In genomic region chr21:43797415-43797814, GRCh38 we compare ENCODE assay signal across 20 cellular contexts. TPM values are rescaled to one million over a fixed set of nuclear protein-coding genes. Genes with fewer than 3 reads are reported as not detected.
DNase-seq lines count a peak whose midpoint lies in the region; ATAC-seq, FAIRE-seq and TF ChIP-seq lines count a peak whose summit lies in the region.
"Had no signal": no experiment of that assay in that cellular context is flagged by ENCODE, and none has a peak within 500 bp of the region (broad histone marks: within the 10 kb centered on the region; RNA-seq: fewer than 3 reads in every experiment).

No MANE protein-coding gene starts in this region.

- no peak overlapping the region for H3K18ac ChIP-seq in neuronal stem cell (ENCODE audit: low read length)

- no peak for TF ChIP-seq POLR2A in K562 (conservative IDR thresholded peaks at IDR 0.05)

- POLR2A ChIA-PET in HEK293 (lab: Yijun Ruan, JAX), result no interaction called here
- POLR2A ChIA-PET in K562 (lab: Yijun Ruan, JAX), result interaction anchor here (0.7 kb wide), 1 partner anchor 11 kb away, joined by 3 read pairs; no protein-coding TSS in a partner anchor
- POLR2A ChIA-PET in CD4-positive, alpha-beta T cell (lab: Charles Lee), result no interaction called here

- in situ Hi-C loops in K562 (cut with MboI), result loop anchor here (25.0 kb wide), 1 partner anchor 340 kb away; the partner anchor contains the start of gene GATD3

- H3K4me2 ChIP-seq in K562 (ENCODE audit: insufficient read depth, low read length) (no peak overlapping the region), neuronal stem cell (ENCODE audit: insufficient read depth, low read length, poor library complexity, severe bottlenecking) (peak overlapping the region; percentile 18)

- no peak overlapping the region for H4K91ac ChIP-seq in neuronal stem cell (ENCODE audit: low read depth, low read length, poor library complexity)

- H2BK120ac ChIP-seq in neuronal stem cell (ENCODE audit: low read depth, low read length), result no peak overlapping the region

- no peak overlapping the region for H3K23ac ChIP-seq in neuronal stem cell (ENCODE audit: low read depth, low read length, poor library complexity)

- peaks cover 83% of the 10 kb centered on the region for H3K36me3 Mint-ChIP-seq in CD4-positive, alpha-beta T cell (ENCODE audit: low read depth)
- H3K36me3 Mint-ChIP-seq in activated T-helper 2 cell treated with anti-CD3 and anti-CD28 coated beads, Interferon-gamma antibody, Interleukin-2, Interleukin-4, amounts not matched to agents 10 μg/mL and 5 μg/mL and 100 μg/mL, durations not matched to agents 14 hours and 24 hours and 36 hours (ENCODE audit: low read depth), result peaks cover 81% of the 10 kb centered on the region

- no peak overlapping the region for H3K4me3 ChIP-seq in H7 (ENCODE audit: insufficient read depth, low read depth, low read length)
- H3K4me3 ChIP-seq in HEK293 (ENCODE audit: low read depth, low read length), result no peak overlapping the region
- no peak overlapping the region for H3K4me3 ChIP-seq in K562
- H3K4me3 ChIP-seq in neuronal stem cell (ENCODE audit: low read length in 2 of 2), result no peak overlapping the region
- H3K4me3 ChIP-seq: GM12878, GM23248 had no signal

- H3K9me3 ChIP-seq in HEK293 (ENCODE audit: control insufficient read depth, insufficient read depth, low read depth, low read length) (no peaks in the 10 kb centered on the region), K562 (replicated peaks; ENCODE audit: control insufficient read depth, insufficient read depth, low read depth, low read length) (no peaks in the 10 kb centered on the region), neuronal stem cell (replicated peaks in 1 of 2; ENCODE audit: control insufficient read depth in 2 of 2, insufficient read depth in 1 of 2, low read depth in 1 of 2, low read length in 2 of 2) (peaks cover 0 to 2% of the 10 kb centered on the region in 2 donors)
- H3K9me3 ChIP-seq in CD4-positive, alpha-beta T cell (ENCODE audit: control insufficient read depth, low read length), result no peaks in the 10 kb centered on the region
- H3K9me3 ChIP-seq: Caco-2 had no signal

- TF ChIP-seq RAD21 in K562 (CRISPR knock-in tag; conservative IDR thresholded peaks at IDR 0.05 in 1 of 2, IDR thresholded peaks at IDR 0.05 in 1 of 2), result no peak

- no peak overlapping the region for H2BK5ac ChIP-seq in neuronal stem cell (ENCODE audit: low read length)

- H3K9me1 ChIP-seq in K562 (ENCODE audit: control insufficient read depth, insufficient read depth, low read length), result peaks cover 4% of the 10 kb centered on the region

- no peak for FAIRE-seq in K562 (lab: Jason Lieb, UNC)
- FAIRE-seq: GM12878, GM19239, H1 had no signal

- H3K27ac Mint-ChIP-seq in CD4-positive, alpha-beta T cell, result no peak overlapping the region
- H3K27ac Mint-ChIP-seq in activated T-helper 2 cell treated with anti-CD3 and anti-CD28 coated beads, Interferon-gamma antibody, Interleukin-2, Interleukin-4, amounts not matched to agents 10 μg/mL and 5 μg/mL and 100 μg/mL, durations not matched to agents 14 hours and 24 hours and 36 hours, result no peak overlapping the region
- H3K27ac Mint-ChIP-seq: CD8-positive, alpha-beta T cell; H9; HFFc6 had no signal

- no peak overlapping the region for H2AK5ac ChIP-seq in neuronal stem cell (ENCODE audit: low read depth, low read length)

- H3K4me1 ChIP-seq in HEK293 (ENCODE audit: control insufficient read depth, insufficient read depth, low read length), result no peaks in the 10 kb centered on the region
- peaks cover 0 to 19% of the 10 kb centered on the region in 2 experiments; a peak in 1 of 5 replicates for H3K4me1 ChIP-seq in K562 (replicated peaks in 1 of 2; ENCODE audit: control insufficient read depth in 2 of 2, insufficient read depth in 2 of 2, low read length in 2 of 2)
- no peaks in the 10 kb centered on the region for H3K4me1 ChIP-seq in neuronal stem cell (ENCODE audit: control insufficient read depth in 2 of 2, insufficient read depth in 1 of 2, low read depth in 1 of 2, low read length in 2 of 2)
- H3K4me1 ChIP-seq: Caco-2 had no signal

- H3K27me3 Mint-ChIP-seq in CD4-positive, alpha-beta T cell, result no peaks in the 10 kb centered on the region
- no peaks in the 10 kb centered on the region for H3K27me3 Mint-ChIP-seq in activated T-helper 2 cell treated with anti-CD3 and anti-CD28 coated beads, Interferon-gamma antibody, Interleukin-2, Interleukin-4, amounts not matched to agents 10 μg/mL and 5 μg/mL and 100 μg/mL, durations not matched to agents 14 hours and 24 hours and 36 hours (ENCODE audit: low read depth)

- H2BK15ac ChIP-seq in neuronal stem cell (ENCODE audit: low read length), result no peak overlapping the region

- H3K9me3 Mint-ChIP-seq in CD4-positive, alpha-beta T cell, result no peaks in the 10 kb centered on the region
- H3K9me3 Mint-ChIP-seq in activated T-helper 2 cell treated with anti-CD3 and anti-CD28 coated beads, Interferon-gamma antibody, Interleukin-2, Interleukin-4, amounts not matched to agents 10 μg/mL and 5 μg/mL and 100 μg/mL, durations not matched to agents 14 hours and 24 hours and 36 hours, result no peaks in the 10 kb centered on the region
- H3K9me3 Mint-ChIP-seq: CD8-positive, alpha-beta T cell; H9; HFFc6 had no signal

- no peak for ATAC-seq in K562
- ATAC-seq in CD4-positive, alpha-beta T cell (ENCODE audit: poor library complexity), result no peak
- ATAC-seq: CD8-positive, alpha-beta T cell; GM12878; HCT116 had no signal

- no peak overlapping the region for H3K14ac ChIP-seq in neuronal stem cell (ENCODE audit: low read length)

- H3K9ac ChIP-seq in K562 (ENCODE audit: insufficient read depth in 1 of 2, low read depth in 2 of 2, low read length in 2 of 2) (no peak overlapping the region; a peak in 1 of 4 replicates), neuronal stem cell (ENCODE audit: low read depth, low read length, poor library complexity) (no peak overlapping the region)
- H3K9ac ChIP-seq: GM23248 had no signal

- peaks cover 39% of the 10 kb centered on the region for H3K79me2 ChIP-seq in K562 (ENCODE audit: control insufficient read depth, insufficient read depth, low read length)

- no peak overlapping the region for H2BK12ac ChIP-seq in neuronal stem cell (ENCODE audit: low read length)

- peak; percentile 45 for DNase-seq in H7
- no peak for DNase-seq in K562 (ENCODE audit: extremely low read depth in 1 of 4, low spot score in 3 of 4)
- DNase-seq in neuronal stem cell (ENCODE audit: low spot score), result no peak
- no peak for DNase-seq in EL
- no peak for DNase-seq in CD4-positive, alpha-beta T cell
- no peak for DNase-seq in activated T-helper 2 cell treated with anti-CD3 and anti-CD28 coated beads, Interferon-gamma antibody, Interleukin-2, Interleukin-4, amounts not matched to agents 10 μg/mL and 5 μg/mL and 100 μg/mL, durations not matched to agents 14 hours and 24 hours and 36 hours (ENCODE audit: low spot score)
- DNase-seq: C1 segment of cervical spinal cord; Caco-2; CD8-positive, alpha-beta T cell; DMS153; DND-41; GDM1; GM23248; H9; HFFc6 had no signal

- no peak for TF ChIP-seq EP300 in K562 (IDR thresholded peaks at IDR 0.05; ENCODE audit: low read length)

- TF ChIP-seq CTCF in HEK293 (tag by site-specific recombination; IDR thresholded peaks at IDR 0.05), result no peak
- no peak for TF ChIP-seq CTCF in K562 (IDR thresholded peaks at IDR 0.05 in 2 of 3, conservative IDR thresholded peaks at IDR 0.05 in 1 of 3; ENCODE audit: insufficient read depth in 2 of 3, low read depth in 1 of 3, low read length in 3 of 3)
- no peak for TF ChIP-seq CTCF in CD4-positive, alpha-beta T cell (IDR thresholded peaks at IDR 0.05)

- H3K36me3 ChIP-seq in H7 (replicated peaks; ENCODE audit: control insufficient read depth, insufficient read depth, low read length) (peaks cover 67% of the 10 kb centered on the region), HEK293 (ENCODE audit: control insufficient read depth in 2 of 2, insufficient read depth in 1 of 2, low read length in 2 of 2) (peaks cover 41 to 99% of the 10 kb centered on the region in 2 experiments), K562 (ENCODE audit: control insufficient read depth, insufficient read depth, low read length) (peaks cover 100% of the 10 kb centered on the region), neuronal stem cell (replicated peaks in 1 of 2; ENCODE audit: control insufficient read depth in 2 of 2, insufficient read depth in 2 of 2, low read length in 2 of 2) (peaks cover 80 to 100% of the 10 kb centered on the region in 2 donors)

- CTCF ChIA-PET in HEK293 (lab: Yijun Ruan, JAX) (no interaction called here), K562 (lab: Yijun Ruan, JAX; ENCODE audit: low intra/inter-chr PET ratio) (no interaction called here)
- CTCF ChIA-PET in CD4-positive, alpha-beta T cell (lab: Charles Lee), result no interaction called here

- peaks cover 12% of the 10 kb centered on the region for H4K20me1 ChIP-seq in K562 (replicated peaks; ENCODE audit: control insufficient read depth, insufficient read depth, low read length)

- peaks cover under 1% of the 10 kb centered on the region for H3K4me1 Mint-ChIP-seq in CD4-positive, alpha-beta T cell (ENCODE audit: low read depth)
- peaks cover 2% of the 10 kb centered on the region for H3K4me1 Mint-ChIP-seq in activated T-helper 2 cell treated with anti-CD3 and anti-CD28 coated beads, Interferon-gamma antibody, Interleukin-2, Interleukin-4, amounts not matched to agents 10 μg/mL and 5 μg/mL and 100 μg/mL, durations not matched to agents 14 hours and 24 hours and 36 hours (ENCODE audit: low read depth)
- H3K4me1 Mint-ChIP-seq: H9 had no signal

- intact Hi-C loops in K562 (cut with micrococcal nuclease), result no loop called here
- intact Hi-C loops in CD4-positive, alpha-beta T cell (cut with DNase I, micrococcal nuclease), result loop anchor here in 1 of 2 experiments (10.0 kb wide), 2 partner anchors 267 to 537 kb away; partner anchors contain the start of gene CFAP410
- intact Hi-C loops in activated T-helper 2 cell treated with anti-CD3 and anti-CD28 coated beads, Interferon-gamma antibody, Interleukin-2, Interleukin-4, amounts not matched to agents 10 μg/mL and 5 μg/mL and 100 μg/mL, durations not matched to agents 14 hours and 24 hours and 36 hours (cut with micrococcal nuclease), result no loop called here

- no TSS peak for BruUV-seq in K562 (replicated peaks; lab: Mats Ljungman, UMichigan)

- no peak overlapping the region for H4K8ac ChIP-seq in neuronal stem cell (ENCODE audit: low read depth, low read length)

- no peak overlapping the region for H3K27ac ChIP-seq in HEK293 (ENCODE audit: extremely low read depth, low read depth, low read length)
- H3K27ac ChIP-seq in K562 (ENCODE audit: extremely low read depth, low read depth, low read length), result no peak overlapping the region
- H3K27ac ChIP-seq in neuronal stem cell (replicated peaks; ENCODE audit: low read length), result no peak overlapping the region
- no peak overlapping the region for H3K27ac ChIP-seq in CD4-positive, alpha-beta T cell (ENCODE audit: low read depth, low read length)
- H3K27ac ChIP-seq: GM23248 had no signal

- H3K4me3 Mint-ChIP-seq in CD4-positive, alpha-beta T cell, result no peak overlapping the region
- no peak overlapping the region for H3K4me3 Mint-ChIP-seq in activated T-helper 2 cell treated with anti-CD3 and anti-CD28 coated beads, Interferon-gamma antibody, Interleukin-2, Interleukin-4, amounts not matched to agents 10 μg/mL and 5 μg/mL and 100 μg/mL, durations not matched to agents 14 hours and 24 hours and 36 hours (ENCODE audit: low read depth)
- H3K4me3 Mint-ChIP-seq: CD8-positive, alpha-beta T cell; H9; HFFc6 had no signal

- WGBS in K562 (ENCODE audit: insufficient coverage, low coverage, missing lambda C conversion rate), result 90% methylated on average over 19 of the region's 19 CpGs
- WGBS in neuronal stem cell (ENCODE audit: extremely low coverage in 2 of 2, insufficient read length in 2 of 2, insufficient replicate concordance in 1 of 2), 2 donors, result no CpG with 5 or more reads among the region's 19 CpGs

- no peak overlapping the region for H2AFZ ChIP-seq in K562 (ENCODE audit: low read depth, low read length)
- no peak overlapping the region for H2AFZ ChIP-seq in neuronal stem cell (ENCODE audit: low read length)
- H2AFZ ChIP-seq: GM23248 had no signal

- peaks cover 18% of the 10 kb centered on the region for H3K79me1 ChIP-seq in neuronal stem cell (ENCODE audit: low read depth, low read length)

- H3K27me3 ChIP-seq in H7 (ENCODE audit: control insufficient read depth, insufficient read depth, low read length) (no peaks in the 10 kb centered on the region), K562 (ENCODE audit: control insufficient read depth in 2 of 2, insufficient read depth in 2 of 2, low read length in 2 of 2) (no peaks in the 10 kb centered on the region), neuronal stem cell (ENCODE audit: control insufficient read depth in 3 of 3, insufficient read depth in 3 of 3, low read depth in 1 of 3, low read length in 3 of 3) (no peaks in the 10 kb centered on the region)
- no peaks in the 10 kb centered on the region for H3K27me3 ChIP-seq in CD4-positive, alpha-beta T cell (ENCODE audit: control insufficient read depth, insufficient read depth, low read length)

- no peak overlapping the region for H3K4ac ChIP-seq in neuronal stem cell (ENCODE audit: low read length)

RNA-seq across cellular contexts. Expression of gene RRP1, which starts 8.0 kb away (rescaled TPM):
- total RNA-seq in H7 (2014; rRNA removed; shearing (Covaris generic)), result 43.5 and 45.7 TPM in 2 replicates
- 200 and 398 TPM in 2 replicates for total RNA-seq in K562 (2011; cell fraction: chromatin; rRNA removed; ENCODE audit: low replicate concordance)
- total RNA-seq in K562 (2011; cell fraction: nucleolus; rRNA removed), result 176 and 196 TPM in 2 replicates
- 186 and 220 TPM in 2 replicates for total RNA-seq in K562 (2011; cell fraction: nucleoplasm; rRNA removed)
- total RNA-seq in K562 (2014; rRNA removed), result 68.6 and 84.3 TPM in 2 replicates
- 40.5 and 48.5 TPM in 2 replicates for total RNA-seq in K562 (2014; rRNA removed; fragmentation: Illumina TruSeq; extraction: Trizol)
- 51.6 and 52.9 TPM in 2 replicates for total RNA-seq in K562 (2015; rRNA removed; fragmentation: Illumina TruSeq; extraction: Trizol)
- total RNA-seq in K562 (2021), result 89.1 and 105 TPM in 2 replicates
- 38.0 and 47.3 TPM in 2 replicates for polyA plus RNA-seq in K562 (2011; rRNA removed)
- 22.9 and 23.5 TPM in 2 replicates for polyA plus RNA-seq in K562 (2011; cell fraction: cytosol; rRNA removed)
- polyA plus RNA-seq in K562 (2011; cell fraction: nucleus; rRNA removed), result 233 and 286 TPM in 2 replicates
- 35.6 and 62.2 TPM in 2 replicates for polyA plus RNA-seq in K562 (2012)
- 79.7 and 97.5 TPM in 2 replicates for polyA plus RNA-seq in K562 (2014; fragmentation: Illumina TruSeq; extraction: Trizol)
- 1 to 10 TPM in 1 of 2 experiments, under 1 TPM in 1; 0.89 to 1.8 TPM for polyA plus RNA-seq in K562 (2014; fragmentation: Nextera tagmentation; extraction: Ambion mirVana)
- polyA plus RNA-seq in K562 (2014; rRNA removed), result 60.2 and 64.7 TPM in 2 replicates
- 23.9 and 28.6 TPM in 2 replicates for polyA minus RNA-seq in K562 (2011; rRNA and poly(A)+ RNA removed)
- 20.8 and 22.0 TPM in 2 replicates for polyA minus RNA-seq in K562 (2011; cell fraction: cytosol; rRNA and poly(A)+ RNA removed)
- polyA minus RNA-seq in K562 (2011; cell fraction: nucleus; rRNA and poly(A)+ RNA removed), result 66.5 and 104 TPM in 2 replicates
- polyA plus RNA-seq in neuronal stem cell (2013, experiment 1 of 2), result 18.5 TPM
- polyA plus RNA-seq in neuronal stem cell (2013, experiment 2 of 2), result 19.3 TPM
- 10 to 100 TPM; 27.7 to 29.0 TPM for total RNA-seq in CD4-positive, alpha-beta T cell
- total RNA-seq in activated T-helper 2 cell treated with anti-CD3 and anti-CD28 coated beads, Interferon-gamma antibody, Interleukin-2, Interleukin-4, amounts not matched to agents 10 μg/mL and 5 μg/mL and 100 μg/mL, durations not matched to agents 14 hours and 24 hours and 36 hours, result 67.1 and 71.7 TPM in 2 replicates

RNA-seq across cellular contexts. Expression of gene CSTB, which starts 21.3 kb away (rescaled TPM):
- total RNA-seq in H7 (2014; rRNA removed; shearing (Covaris generic)), result 28.5 and 29.6 TPM in 2 replicates
- total RNA-seq in K562 (2011; cell fraction: chromatin; rRNA removed; ENCODE audit: low replicate concordance), result 10.6 and 21.9 TPM in 2 replicates
- 19.5 and 22.0 TPM in 2 replicates for total RNA-seq in K562 (2011; cell fraction: nucleolus; rRNA removed)
- total RNA-seq in K562 (2011; cell fraction: nucleoplasm; rRNA removed), result 18.3 and 24.3 TPM in 2 replicates
- total RNA-seq in K562 (2014; rRNA removed) (23.1 and 29.0 TPM in 2 replicates), K562 (2014; rRNA removed; fragmentation: Illumina TruSeq; extraction: Trizol) (20.8 and 21.1 TPM in 2 replicates), K562 (2015; rRNA removed; fragmentation: Illumina TruSeq; extraction: Trizol) (31.7 and 34.9 TPM in 2 replicates), K562 (2021) (43.5 and 48.1 TPM in 2 replicates)
- polyA plus RNA-seq in K562 (2011; rRNA removed) (46.6 and 58.0 TPM in 2 replicates), K562 (2014; fragmentation: Illumina TruSeq; extraction: Trizol) (64.2 and 79.8 TPM in 2 replicates), K562 (2014; fragmentation: Nextera tagmentation; extraction: Ambion mirVana) (10 to 100 TPM; 12.4 to 17.1 TPM), K562 (2014; rRNA removed) (65.0 and 67.8 TPM in 2 replicates)
- polyA plus RNA-seq in K562 (2011; cell fraction: cytosol; rRNA removed), result 74.4 and 80.8 TPM in 2 replicates
- polyA plus RNA-seq in K562 (2011; cell fraction: nucleus; rRNA removed), result 36.5 and 43.3 TPM in 2 replicates
- 76.9 and 118 TPM in 2 replicates for polyA plus RNA-seq in K562 (2012)
- polyA minus RNA-seq in K562 (2011; rRNA and poly(A)+ RNA removed), result 33.5 and 37.4 TPM in 2 replicates
- 14.2 and 21.7 TPM in 2 replicates for polyA minus RNA-seq in K562 (2011; cell fraction: cytosol; rRNA and poly(A)+ RNA removed)
- 9.0 and 14.1 TPM in 2 replicates for polyA minus RNA-seq in K562 (2011; cell fraction: nucleus; rRNA and poly(A)+ RNA removed)
- polyA plus RNA-seq in neuronal stem cell (2013, experiment 1 of 2), result 86.0 TPM
- polyA plus RNA-seq in neuronal stem cell (2013, experiment 2 of 2), result 88.8 TPM
- 10 to 100 TPM; 13.4 to 14.5 TPM for total RNA-seq in CD4-positive, alpha-beta T cell
- 55.8 TPM in 2 replicates for total RNA-seq in activated T-helper 2 cell treated with anti-CD3 and anti-CD28 coated beads, Interferon-gamma antibody, Interleukin-2, Interleukin-4, amounts not matched to agents 10 μg/mL and 5 μg/mL and 100 μg/mL, durations not matched to agents 14 hours and 24 hours and 36 hours
